10 cellular contexts compared by ENCODE assay signal in genomic region chr1:70745199-70745598, GRCh38.
DNase-seq lines count a peak whose midpoint lies in the region; ATAC-seq, FAIRE-seq and TF ChIP-seq lines count a peak whose summit lies in the region.
"Had no signal": no experiment of that assay in that cellular context is flagged by ENCODE, and none has a peak within 500 bp of the region (broad histone marks: within the 10 kb centered on the region; RNA-seq: fewer than 3 reads in every experiment).

No MANE protein-coding gene starts in this region.

- H3K36me3 ChIP-seq in IMR-90 (ENCODE audit: control insufficient read depth, insufficient read depth, low read length): no peaks in the 10 kb centered on the region
- no peaks in the 10 kb centered on the region for H3K36me3 ChIP-seq in GM12878 (ENCODE audit: control insufficient read depth in 2 of 2, insufficient read depth in 2 of 2, low read length in 1 of 2)
- H3K36me3 ChIP-seq: prostate gland had no signal

- H2AFZ ChIP-seq in IMR-90 (replicated peaks; ENCODE audit: low read length, poor library complexity) (no peak overlapping the region), GM12878 (ENCODE audit: control insufficient read depth, low read depth, low read length) (no peak overlapping the region)

- no peaks in the 10 kb centered on the region for H3K36me3 Mint-ChIP-seq in nephron progenitor cell (ENCODE audit: low read depth)

- H3K4me3 ChIP-seq in GM12864 (ENCODE audit: low read depth, low read length) (no peak overlapping the region), IMR-90 (ENCODE audit: insufficient read depth, low read depth, low read length) (no peak overlapping the region), GM12878 (no peak overlapping the region)
- H3K4me3 ChIP-seq: prostate gland had no signal

- RAD21 ChIA-PET in GM12878 (lab: Charles Lee; ENCODE audit: unreplicated experiment): no interaction called here

- TF ChIP-seq EP300 in GM12878 (IDR thresholded peaks at IDR 0.05; ENCODE audit: borderline replicate concordance in 1 of 2, control insufficient read depth in 1 of 2, low read depth in 2 of 2, low read length in 2 of 2): no peak

- H3K79me2 ChIP-seq in GM12878 (ENCODE audit: control insufficient read depth, insufficient read depth, low read length): no peaks in the 10 kb centered on the region

- no peak overlapping the region for H3K27ac ChIP-seq in IMR-90 (ENCODE audit: insufficient read depth, low read length)
- no peak overlapping the region for H3K27ac ChIP-seq in GM12878 (ENCODE audit: control insufficient read depth, insufficient read depth)
- H3K27ac ChIP-seq: prostate gland had no signal

- no peak overlapping the region for H4K91ac ChIP-seq in IMR-90 (ENCODE audit: insufficient read depth, low read depth, low read length)

- DNase-seq in GM12864 (ENCODE audit: low read depth) (no peak), IMR-90 (no peak), GM12878 (ENCODE audit: low read depth, low spot score) (no peak), nephron progenitor cell (no peak), glomerular visceral epithelial cell (ENCODE audit: extremely low spot score) (no peak), DMS153 treated with DMSO at 0.1 percent for 48 hours (lab: John Stamatoyannopoulos, UW; ENCODE audit: unreplicated experiment) (no peak)
- DNase-seq in activated CD4-positive, alpha-beta T cell treated with anti-CD3 and anti-CD28 coated beads for 4 hours: no peak
- DNase-seq: activated naive CD4-positive, alpha-beta T cell treated with Interleukin-2 at 50 U/mL for 16 hours had no signal

- no peak overlapping the region for H3K23ac ChIP-seq in IMR-90 (ENCODE audit: low read depth, low read length)

- H3K9me3 ChIP-seq in IMR-90 (ENCODE audit: control insufficient read depth, insufficient read depth, low read length): peaks cover 6% of the 10 kb centered on the region; the same call in 1 of the 2 replicates
- no peaks in the 10 kb centered on the region for H3K9me3 ChIP-seq in GM12878 (replicated peaks; ENCODE audit: control insufficient read depth, insufficient read depth, low read length)
- H3K9me3 ChIP-seq: prostate gland had no signal

- H3K27me3 Mint-ChIP-seq in nephron progenitor cell (ENCODE audit: low read depth, poor library complexity): no peaks in the 10 kb centered on the region

- TF ChIP-seq RAD21 in IMR-90 (IDR thresholded peaks at IDR 0.05; ENCODE audit: low read length): no peak
- no peak for TF ChIP-seq RAD21 in GM12878 (IDR thresholded peaks at IDR 0.05; ENCODE audit: insufficient read depth, low read depth, low read length)

- no peak overlapping the region for H3K9ac ChIP-seq in IMR-90 (ENCODE audit: low read depth, low read length)
- no peak overlapping the region for H3K9ac ChIP-seq in GM12878 (ENCODE audit: control insufficient read depth, insufficient read depth, low read length)

- H4K8ac ChIP-seq in IMR-90 (ENCODE audit: low read depth in 2 of 2, low read length in 2 of 2): no peak overlapping the region

- H3K4me3 Mint-ChIP-seq in nephron progenitor cell: no peak overlapping the region

- peaks cover 62% of the 10 kb centered on the region for H3K9me3 Mint-ChIP-seq in nephron progenitor cell

- H3K4me1 ChIP-seq in IMR-90 (ENCODE audit: control insufficient read depth, insufficient read depth, low read length) (no peaks in the 10 kb centered on the region), GM12878 (ENCODE audit: control insufficient read depth, insufficient read depth, low read length) (no peaks in the 10 kb centered on the region)
- H3K4me1 ChIP-seq: prostate gland had no signal

- H2AK5ac ChIP-seq in IMR-90 (ENCODE audit: low read depth, low read length): no peak overlapping the region

- intact Hi-C loops in IMR-90 (cut with micrococcal nuclease) (no loop called here), GM12878 (cut with micrococcal nuclease; ENCODE audit: unreplicated experiment) (no loop called here)

- H2BK5ac ChIP-seq in IMR-90 (ENCODE audit: low read depth, low read length, poor library complexity, severe bottlenecking): no peak overlapping the region

- no peaks in the 10 kb centered on the region for H4K20me1 ChIP-seq in IMR-90 (ENCODE audit: insufficient read depth, low read length)
- no peaks in the 10 kb centered on the region for H4K20me1 ChIP-seq in GM12878 (ENCODE audit: control insufficient read depth, insufficient read depth)

- H3K27me3 ChIP-seq in IMR-90 (ENCODE audit: control insufficient read depth, insufficient read depth, low read length) (no peaks in the 10 kb centered on the region), GM12878 (replicated peaks in 1 of 2; ENCODE audit: control insufficient read depth in 2 of 2, insufficient read depth in 2 of 2, low read length in 1 of 2) (no peaks in the 10 kb centered on the region)

- no peak overlapping the region for H2BK120ac ChIP-seq in IMR-90 (ENCODE audit: low read depth, low read length)

- H3K9me1 ChIP-seq in IMR-90 (ENCODE audit: insufficient read depth, low read length): no peaks in the 10 kb centered on the region

- TF ChIP-seq POLR2A in IMR-90 (IDR thresholded peaks at IDR 0.05; ENCODE audit: low read depth, low read length) (no peak), GM12878 (IDR thresholded peaks at IDR 0.05; ENCODE audit: low read depth, low read length) (no peak)

- no peak overlapping the region for H3K4me2 ChIP-seq in IMR-90 (ENCODE audit: low read depth, low read length)
- no peak overlapping the region for H3K4me2 ChIP-seq in GM12878 (ENCODE audit: control insufficient read depth, insufficient read depth)

- no CpG with 5 or more reads among the region's 4 CpGs for WGBS in IMR-90 (ENCODE audit: extremely low coverage in 2 of 2, insufficient read length in 1 of 2), 2 experiments
- WGBS in GM12878 (ENCODE audit: insufficient coverage, insufficient replicate concordance, low lambda C conversion rate, missing lambda C conversion rate): 34% methylated on average over 4 of the region's 4 CpGs

- no peak for FAIRE-seq in GM12878 (lab: Jason Lieb, UNC)

- SMC1A ChIA-PET in GM12878 (lab: Charles Lee; ENCODE audit: uncharacterized antibody, unreplicated experiment): interaction anchor here (1.3 kb wide), 1 partner anchor 305 kb away, joined by 4 read pairs; no protein-coding TSS in a partner anchor

- no peaks in the 10 kb centered on the region for H3K4me1 Mint-ChIP-seq in nephron progenitor cell

- no peak overlapping the region for H2BK20ac ChIP-seq in IMR-90 (ENCODE audit: low read depth, low read length)

- POLR2A ChIA-PET in IMR-90 (lab: Charles Lee; ENCODE audit: unreplicated experiment) (no interaction called here), GM12878 (lab: Charles Lee) (no interaction called here)

- no peak overlapping the region for H3K27ac Mint-ChIP-seq in nephron progenitor cell

- dilution Hi-C loops in IMR-90 (cut with HindIII; ENCODE audit: low sequenced_read_pairs, unreplicated experiment): no loop called here

- CTCF ChIA-PET in IMR-90 (lab: Yijun Ruan, JAX): no interaction called here
- CTCF ChIA-PET in GM12878 (lab: Yijun Ruan, JAX): interaction anchor here (0.8 to 1.1 kb wide), 2 partner anchors 21 to 151 kb away, joined by 3 to 4 read pairs; no protein-coding TSS in a partner anchor

- ATAC-seq in IMR-90 (ENCODE audit: low read depth) (no peak), GM12878 (peak; percentile 44; the same call in 2 of the 3 replicates), HG02678 (IDR thresholded peaks at IDR 0.05; ENCODE audit: unreplicated experiment) (no peak)

- H3K18ac ChIP-seq in IMR-90 (ENCODE audit: low read depth, low read length): no peak overlapping the region

- no peak overlapping the region for H3K4ac ChIP-seq in IMR-90 (ENCODE audit: low read depth, low read length)

- H3K56ac ChIP-seq in IMR-90 (ENCODE audit: extremely low read depth, insufficient read depth, low read length): no peak overlapping the region

- H4K5ac ChIP-seq in IMR-90 (ENCODE audit: low read depth, low read length): no peak overlapping the region

- BruUV-seq in IMR-90 (replicated peaks; lab: Mats Ljungman, UMichigan) (no TSS peak), GM12878 (replicated peaks; lab: Mats Ljungman, UMichigan) (no TSS peak)

- H2AK9ac ChIP-seq in IMR-90 (replicated peaks; ENCODE audit: low read depth, low read length, poor library complexity): no peak overlapping the region

- no peak overlapping the region for H2BK15ac ChIP-seq in IMR-90 (ENCODE audit: low read depth, low read length)

- in situ Hi-C loops in IMR-90 (cut with MboI; ENCODE audit: low sequenced_read_pairs) (no loop called here), GM12878 (cut with MboI) (no loop called here)

- no peaks in the 10 kb centered on the region for H3K79me1 ChIP-seq in IMR-90 (ENCODE audit: low read depth in 1 of 2, low read length in 2 of 2)

- TF ChIP-seq CTCF in GM12864 (IDR thresholded peaks at IDR 0.05; ENCODE audit: low read depth, low read length, missing control alignments) (peak; percentile 60), IMR-90 (conservative IDR thresholded peaks at IDR 0.05; ENCODE audit: low read depth, low read length) (0 out of 2 replicates have a peak, but pooled peaks have one; percentile 8), GM12878 (IDR thresholded peaks at IDR 0.05 in 2 of 3, conservative IDR thresholded peaks at IDR 0.05 in 1 of 3; ENCODE audit: control insufficient read depth in 2 of 3, extremely low read depth in 1 of 3, insufficient read depth in 1 of 3, low read depth in 3 of 3, low read length in 3 of 3) (peak; percentile 29 to 43 (median 36); a peak in 5 of 6 replicates), nephron progenitor cell (IDR thresholded peaks at IDR 0.05) (peak; percentile 30)

- H3K14ac ChIP-seq in IMR-90 (replicated peaks; ENCODE audit: low read depth, low read length): no peak overlapping the region

TF ChIP-seq in IMR-90, 13 proteins besides CTCF, POLR2A, EP300 and RAD21 (continues in another document):
- no peak for TF ChIP-seq RFX5 (IDR thresholded peaks at IDR 0.05; ENCODE audit: low read depth, low read length)

TF ChIP-seq in GM12878, 131 proteins besides CTCF, POLR2A, EP300 and RAD21:
- TF ChIP-seq ATF7 (IDR thresholded peaks at IDR 0.05; ENCODE audit: low read depth) (no peak), MEF2B (IDR thresholded peaks at IDR 0.05; ENCODE audit: partially characterized antibody, poor library complexity, severe bottlenecking) (no peak), JUND (IDR thresholded peaks at IDR 0.05; ENCODE audit: low read depth, low read length) (no peak), CHD2 (IDR thresholded peaks at IDR 0.05; ENCODE audit: borderline replicate concordance, low read depth, low read length) (no peak)
- TF ChIP-seq, protein P1, sequence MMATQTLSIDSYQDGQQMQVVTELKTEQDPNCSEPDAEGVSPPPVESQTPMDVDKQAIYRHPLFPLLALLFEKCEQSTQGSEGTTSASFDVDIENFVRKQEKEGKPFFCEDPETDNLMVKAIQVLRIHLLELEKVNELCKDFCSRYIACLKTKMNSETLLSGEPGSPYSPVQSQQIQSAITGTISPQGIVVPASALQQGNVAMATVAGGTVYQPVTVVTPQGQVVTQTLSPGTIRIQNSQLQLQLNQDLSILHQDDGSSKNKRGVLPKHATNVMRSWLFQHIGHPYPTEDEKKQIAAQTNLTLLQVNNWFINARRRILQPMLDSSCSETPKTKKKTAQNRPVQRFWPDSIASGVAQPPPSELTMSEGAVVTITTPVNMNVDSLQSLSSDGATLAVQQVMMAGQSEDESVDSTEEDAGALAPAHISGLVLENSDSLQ (IDR thresholded peaks at IDR 0.05): no peak

Comparison
In these comparisons a context has a peak if more than half of its experiments do, and no peak if none do; other contexts are left out.
1. CTCF ChIP-seq: peak in every context shown above with its lines; median percentile 60 in GM12864; 36 in GM12878; 30 in nephron progenitor cell; 8 in IMR-90.